Comparison of ENCODE assay signal across 17 cellular contexts in the genomic region with DNA sequence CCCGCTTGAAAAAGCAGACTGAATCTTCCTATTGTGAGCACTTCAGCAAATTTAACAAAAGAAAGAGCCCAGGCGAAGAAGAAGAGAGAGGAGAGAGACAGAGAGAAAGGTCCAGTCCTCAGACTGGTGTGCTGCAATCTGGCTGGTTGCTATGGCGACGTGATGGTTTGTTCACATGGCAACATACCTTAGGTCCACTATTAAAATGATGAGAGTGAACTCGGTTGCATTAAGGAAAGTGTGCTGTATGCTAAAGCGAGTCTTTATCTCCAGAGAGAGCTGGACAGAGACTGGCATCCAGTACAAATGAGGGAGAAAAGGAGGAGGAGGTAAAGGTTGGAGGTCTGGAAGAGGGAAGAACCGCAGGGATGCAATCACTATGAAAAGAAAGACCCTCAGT.
"Had no signal": no experiment of that assay in that cellular context is flagged by ENCODE, and none has a peak within 500 bp of the region (broad histone marks: within the 10 kb centered on the region; RNA-seq: fewer than 3 reads in every experiment).

No MANE protein-coding gene starts in this region.

- ATAC-seq: natural killer cell treated with Interleukin-12 subunit alpha and Interleukin-12 subunit beta and Interleukin-15 and Interleukin-18, amount 100 ng/mL, for 72 hours; sciatic nerve; stimulated activated naive CD8-positive, alpha-beta T cell treated with anti-CD3 and anti-CD28 coated beads, Interleukin-15, amount 100 ng/mL, for 72 hours had no signal

- H3K27ac ChIP-seq: spleen, thoracic aorta had no signal

- H3K27me3 Mint-ChIP-seq: activated CD4-positive, alpha-beta T cell treated with anti-CD3 and anti-CD28 coated beads, Interleukin-2, amount 10 ng/mL, durations not matched to agents 7 days and 5 days; activated naive CD8-positive, alpha-beta T cell treated with anti-CD3 and anti-CD28 coated beads, Interleukin-2, amount 10 ng/mL, durations not matched to agents 7 days and 5 days had no signal

- H3K4me3 Mint-ChIP-seq: activated CD4-positive, alpha-beta T cell treated with anti-CD3 and anti-CD28 coated beads, Interleukin-2, amount 10 ng/mL, durations not matched to agents 7 days and 5 days; activated naive CD8-positive, alpha-beta T cell treated with anti-CD3 and anti-CD28 coated beads, Interleukin-2, amount 10 ng/mL, durations not matched to agents 7 days and 5 days; natural killer cell treated with Interleukin-12 subunit alpha and Interleukin-12 subunit beta and Interleukin-15 and Interleukin-18, amount 100 ng/mL, for 72 hours; stimulated activated naive CD8-positive, alpha-beta T cell treated with anti-CD3 and anti-CD28 coated beads, Interleukin-15, amount 100 ng/mL, for 72 hours; T-helper 2 cell treated with Interferon-gamma antibody and Interleukin-4, amounts not matched to agents 5 μg/mL and 100 μg/mL, for 36 hours had no signal

- H3K36me3 ChIP-seq: spleen, thoracic aorta had no signal

- H3K4me3 ChIP-seq: spleen, thoracic aorta had no signal

- H3K4me1 Mint-ChIP-seq: activated CD4-positive, alpha-beta T cell treated with anti-CD3 and anti-CD28 coated beads, Interleukin-2, amount 10 ng/mL, durations not matched to agents 7 days and 5 days; activated naive CD8-positive, alpha-beta T cell treated with anti-CD3 and anti-CD28 coated beads, Interleukin-2, amount 10 ng/mL, durations not matched to agents 7 days and 5 days; stimulated activated naive CD8-positive, alpha-beta T cell treated with anti-CD3 and anti-CD28 coated beads, Interleukin-15, amount 100 ng/mL, for 72 hours had no signal

- H3K9me3 ChIP-seq: spleen, thoracic aorta had no signal

- H3K9me3 Mint-ChIP-seq: activated CD4-positive, alpha-beta T cell treated with anti-CD3 and anti-CD28 coated beads, Interleukin-2, amount 10 ng/mL, durations not matched to agents 7 days and 5 days; activated naive CD8-positive, alpha-beta T cell treated with anti-CD3 and anti-CD28 coated beads, Interleukin-2, amount 10 ng/mL, durations not matched to agents 7 days and 5 days; natural killer cell treated with Interleukin-12 subunit alpha and Interleukin-12 subunit beta and Interleukin-15 and Interleukin-18, amount 100 ng/mL, for 72 hours had no signal

- H3K4me1 ChIP-seq: spleen had no signal

- DNase-seq: activated CD4-positive, alpha-beta T cell treated with anti-CD3 and anti-CD28 coated beads, Interleukin-2, amount 10 ng/mL, durations not matched to agents 7 days and 5 days; activated CD4-positive, CD25-positive, alpha-beta regulatory T cell; activated CD8-positive, alpha-beta memory T cell treated with anti-CD3 and anti-CD28 coated beads for 24 hours; activated naive CD4-positive, alpha-beta T cell; activated naive CD8-positive, alpha-beta T cell treated with anti-CD3 and anti-CD28 coated beads, Interleukin-2, amount 10 ng/mL, durations not matched to agents 7 days and 5 days; cortex of kidney; effector CD8-positive, alpha-beta T cell; foreskin fibroblast; kidney glomerular epithelial cell; mesenchymal stem cell; spleen; stimulated activated naive CD8-positive, alpha-beta T cell treated with anti-CD3 and anti-CD28 coated beads, Interleukin-15, amount 100 ng/mL, for 72 hours had no signal

- H3K36me3 Mint-ChIP-seq: activated naive CD8-positive, alpha-beta T cell treated with anti-CD3 and anti-CD28 coated beads, Interleukin-2, amount 10 ng/mL, durations not matched to agents 7 days and 5 days; brain; natural killer cell treated with Interleukin-12 subunit alpha and Interleukin-12 subunit beta and Interleukin-15 and Interleukin-18, amount 100 ng/mL, for 72 hours had no signal

- H3K27ac Mint-ChIP-seq: activated CD4-positive, alpha-beta T cell treated with anti-CD3 and anti-CD28 coated beads, Interleukin-2, amount 10 ng/mL, durations not matched to agents 7 days and 5 days; activated naive CD8-positive, alpha-beta T cell treated with anti-CD3 and anti-CD28 coated beads, Interleukin-2, amount 10 ng/mL, durations not matched to agents 7 days and 5 days; natural killer cell treated with Interleukin-12 subunit alpha and Interleukin-12 subunit beta and Interleukin-15 and Interleukin-18, amount 100 ng/mL, for 72 hours; stimulated activated naive CD8-positive, alpha-beta T cell treated with anti-CD3 and anti-CD28 coated beads, Interleukin-15, amount 100 ng/mL, for 72 hours; T-helper 2 cell treated with Interferon-gamma antibody and Interleukin-4, amounts not matched to agents 5 μg/mL and 100 μg/mL, for 36 hours had no signal
